In the genomic region with DNA sequence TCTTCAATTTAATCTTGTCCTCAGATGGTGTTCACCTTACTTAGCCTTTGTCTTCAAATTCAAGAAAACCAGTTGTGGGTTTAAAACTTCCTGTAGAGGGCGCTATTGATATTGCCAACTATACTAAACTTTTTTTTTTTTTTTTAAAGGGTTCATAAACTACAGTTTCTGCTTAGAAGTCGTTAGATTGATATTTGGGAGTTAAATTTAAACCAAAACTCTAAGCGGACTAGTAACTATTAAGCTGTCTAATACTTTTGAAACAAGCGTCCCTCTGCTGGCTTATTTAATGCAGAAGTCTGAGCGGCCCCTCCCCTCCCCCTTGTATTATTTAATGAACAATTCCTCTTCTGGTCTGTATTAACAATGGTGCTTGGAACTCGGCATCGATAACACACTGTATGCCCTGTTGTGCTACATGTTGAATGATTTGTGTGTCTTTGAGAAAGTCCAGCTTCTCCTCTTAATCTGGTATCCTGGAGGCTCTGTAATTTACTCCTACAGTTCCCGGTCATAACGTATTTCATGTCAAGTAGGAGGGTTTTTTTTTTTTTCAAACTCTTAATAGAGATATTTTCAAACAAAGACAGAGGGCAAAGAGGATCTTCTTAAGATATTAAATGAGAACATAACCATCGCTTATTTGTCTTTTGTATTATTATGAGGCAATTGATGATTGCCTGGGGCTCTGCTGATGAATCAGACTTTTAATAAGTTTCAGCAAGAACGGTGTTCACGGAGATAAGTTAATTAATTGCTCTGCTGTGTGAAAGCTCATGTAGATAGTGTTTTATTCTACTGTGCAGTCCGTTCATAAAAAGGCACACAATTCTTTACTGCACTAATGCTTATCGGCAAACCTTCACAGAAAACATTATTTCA, we compare ENCODE assay signal across 8 cellular contexts. TPM values are rescaled to one million over a fixed set of nuclear protein-coding genes. Genes with fewer than 3 reads are reported as not detected.
DNase-seq lines count a peak whose midpoint lies in the region; ATAC-seq and TF ChIP-seq lines count a peak whose summit lies in the region.

No MANE protein-coding gene starts in this region.

- no peak for TF ChIP-seq POLR2A in NB4 (IDR thresholded peaks at IDR 0.05; ENCODE audit: extremely low read depth, insufficient read length)

- no peaks in the 10 kb centered on the region for H3K36me3 ChIP-seq in SK-N-MC (ENCODE audit: insufficient read depth, low read length)

- TF ChIP-seq CTCF in NB4 (IDR thresholded peaks at IDR 0.05; ENCODE audit: low read depth, low read length) (peak; percentile 70), fibroblast of the aortic adventitia (IDR thresholded peaks at IDR 0.05; ENCODE audit: insufficient read depth, low read length) (peak; percentile 75), omental fat pad (IDR thresholded peaks at IDR 0.05) (peak in 1 of 3 donors; percentile 9)

- H3K27ac ChIP-seq in SK-N-MC: no peak overlapping the region

- H3K9me3 ChIP-seq in SK-N-MC (ENCODE audit: low read depth, low read length): no peaks in the 10 kb centered on the region

- peak overlapping the region; percentile 23 for H3K9ac ChIP-seq in SK-N-MC (ENCODE audit: insufficient read length)

- ATAC-seq in omental fat pad (ENCODE audit: low FRiP score): peak; percentile 73
- no peak for ATAC-seq in GM18861 (IDR thresholded peaks at IDR 0.05; ENCODE audit: unreplicated experiment)

- DNase-seq in GM03348 (ENCODE audit: low spot score) (peak; percentile 35), NB4 (ENCODE audit: low read depth) (peak; percentile 71), SK-N-MC (ENCODE audit: low read depth, low spot score) (peak; percentile 64), fibroblast of the aortic adventitia (ENCODE audit: low read depth) (peak; percentile 86), omental fat pad (ENCODE audit: low spot score) (no peak), HPDE6-E6E7 (ENCODE audit: extremely low spot score) (no peak), cortex of kidney (lab: John Stamatoyannopoulos, UW) (no peak)

- H3K4me3 ChIP-seq in NB4 (ENCODE audit: low read depth, low read length) (no peak overlapping the region), SK-N-MC (peak overlapping the region; percentile 75), fibroblast of the aortic adventitia (ENCODE audit: low read depth, low read length) (peak overlapping the region; percentile 32)

RNA-seq across cellular contexts. Expression of gene CREB5, which starts 22.6 kb away (rescaled TPM):
- total RNA-seq in fibroblast of the aortic adventitia (ENCODE audit: low replicate concordance): 0.25 and 5.2 TPM in 2 replicates
- total RNA-seq in omental fat pad: 10 to 100 TPM; 27.9 to 87.0 (median 42.9) TPM

Comparison
In these comparisons a context has a peak if more than half of its experiments do, and no peak if none do; other contexts are left out.
1. DNase-seq: peak in GM03348 (single experiment), NB4 (single experiment), SK-N-MC (single experiment) and fibroblast of the aortic adventitia (single experiment); none in omental fat pad (single experiment), HPDE6-E6E7 (single experiment) and cortex of kidney (single experiment).